ENCODE assay signal across 1 cellular context in genomic region chr9:70411930-70412677, GRCh38.
TF ChIP-seq lines count a peak whose summit lies in the region.

No MANE protein-coding gene starts in this region.

TF ChIP-seq in HCT116, 20 proteins besides CTCF, POLR2A, EP300 and RAD21:
- TF ChIP-seq CEBPB (IDR thresholded peaks at IDR 0.05; ENCODE audit: low read depth) (no peak), ATF3 (IDR thresholded peaks at IDR 0.05) (no peak), ELF1 (IDR thresholded peaks at IDR 0.05; ENCODE audit: borderline replicate concordance, low read depth) (no peak), JUND (IDR thresholded peaks at IDR 0.05) (no peak), CBX3 (IDR thresholded peaks at IDR 0.05; ENCODE audit: low read depth) (no peak), SRF (IDR thresholded peaks at IDR 0.05; ENCODE audit: low read depth) (no peak), FOSL1 (IDR thresholded peaks at IDR 0.05; ENCODE audit: low read depth) (no peak), POLR2AphosphoS5 (IDR thresholded peaks at IDR 0.05; ENCODE audit: low read depth, low read length) (no peak; the same call in 1 of the 2 replicates), TCF7L2 (IDR thresholded peaks at IDR 0.05; ENCODE audit: borderline replicate concordance, extremely low read depth, insufficient read depth, insufficient read length) (no peak), ZFX (IDR thresholded peaks at IDR 0.05) (no peak)
- TF ChIP-seq, protein P1, sequence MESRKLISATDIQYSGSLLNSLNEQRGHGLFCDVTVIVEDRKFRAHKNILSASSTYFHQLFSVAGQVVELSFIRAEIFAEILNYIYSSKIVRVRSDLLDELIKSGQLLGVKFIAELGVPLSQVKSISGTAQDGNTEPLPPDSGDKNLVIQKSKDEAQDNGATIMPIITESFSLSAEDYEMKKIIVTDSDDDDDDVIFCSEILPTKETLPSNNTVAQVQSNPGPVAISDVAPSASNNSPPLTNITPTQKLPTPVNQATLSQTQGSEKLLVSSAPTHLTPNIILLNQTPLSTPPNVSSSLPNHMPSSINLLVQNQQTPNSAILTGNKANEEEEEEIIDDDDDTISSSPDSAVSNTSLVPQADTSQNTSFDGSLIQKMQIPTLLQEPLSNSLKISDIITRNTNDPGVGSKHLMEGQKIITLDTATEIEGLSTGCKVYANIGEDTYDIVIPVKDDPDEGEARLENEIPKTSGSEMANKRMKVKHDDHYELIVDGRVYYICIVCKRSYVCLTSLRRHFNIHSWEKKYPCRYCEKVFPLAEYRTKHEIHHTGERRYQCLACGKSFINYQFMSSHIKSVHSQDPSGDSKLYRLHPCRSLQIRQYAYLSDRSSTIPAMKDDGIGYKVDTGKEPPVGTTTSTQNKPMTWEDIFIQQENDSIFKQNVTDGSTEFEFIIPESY (IDR thresholded peaks at IDR 0.05; ENCODE audit: extremely low read depth, insufficient replicate concordance, low read length) = no peak
